ENCODE assay signal across 26 cellular contexts in the genomic region with DNA sequence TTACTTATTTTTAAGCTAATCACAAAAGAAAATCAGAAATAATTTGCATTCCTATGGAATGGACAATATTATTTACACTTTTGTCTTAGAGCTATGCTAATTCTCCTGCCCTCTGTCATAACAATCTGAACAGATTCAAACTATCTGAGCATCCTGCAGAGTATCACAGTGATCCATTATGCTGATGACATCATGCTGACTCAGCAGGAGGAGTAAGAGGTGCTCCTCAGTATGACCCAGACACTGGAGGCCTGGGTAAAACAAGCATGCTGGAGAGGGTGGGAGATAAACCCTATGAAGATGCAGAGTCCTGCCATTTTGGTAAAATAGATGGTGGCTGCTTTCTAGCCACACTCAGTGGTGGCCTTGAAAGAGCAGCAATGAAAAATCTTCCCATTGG. TPM values are rescaled to one million over a fixed set of nuclear protein-coding genes. Genes with fewer than 3 reads are reported as not detected.
DNase-seq lines count a peak whose midpoint lies in the region; ATAC-seq, FAIRE-seq and TF ChIP-seq lines count a peak whose summit lies in the region.
"Had no signal": no experiment of that assay in that cellular context is flagged by ENCODE, and none has a peak within 500 bp of the region (broad histone marks: within the 10 kb centered on the region; RNA-seq: fewer than 3 reads in every experiment).

No MANE protein-coding gene starts in this region.

- H3K27ac ChIP-seq in astrocyte (ENCODE audit: low read depth, low read length) (no peak overlapping the region), foreskin keratinocyte (no peak overlapping the region), right cardiac atrium (ENCODE audit: low read length) (no peak overlapping the region), colonic mucosa (no peak overlapping the region)
- H3K27ac ChIP-seq: C4-2B, epithelial cell of prostate, gastrocnemius medialis, prostate gland, skin epidermis, suprapubic skin had no signal

- ATAC-seq in foreskin keratinocyte, result peak; percentile 79
- ATAC-seq in right cardiac atrium, result no peak
- ATAC-seq in GM19452 (IDR thresholded peaks at IDR 0.05; ENCODE audit: unreplicated experiment), result no peak
- ATAC-seq: activated CD8-positive, alpha-beta T cell treated with anti-CD3 and anti-CD28 coated beads for 36 hours; gastrocnemius medialis; stimulated activated effector memory CD8-positive, alpha-beta T cell treated with anti-CD3 and anti-CD28 coated beads, Interleukin-12 subunit alpha, Interleukin-12 subunit beta, amount 100 ng/mL, for 72 hours had no signal

- H3K27me3 ChIP-seq in astrocyte (ENCODE audit: insufficient read depth, low read length), result peaks cover 2% of the 10 kb centered on the region
- H3K27me3 ChIP-seq in foreskin keratinocyte, result no peaks in the 10 kb centered on the region
- H3K27me3 ChIP-seq in right cardiac atrium (ENCODE audit: control insufficient read depth, insufficient read depth), result no peaks in the 10 kb centered on the region
- no peaks in the 10 kb centered on the region for H3K27me3 ChIP-seq in colonic mucosa
- H3K27me3 ChIP-seq: gastrocnemius medialis, MG63 had no signal

- H3K4me2 ChIP-seq in astrocyte (ENCODE audit: low read length), result no peak overlapping the region

- H3K36me3 Mint-ChIP-seq in astrocyte (ENCODE audit: low read depth, unreplicated experiment), result no peaks in the 10 kb centered on the region
- H3K36me3 Mint-ChIP-seq: stimulated activated effector memory CD8-positive, alpha-beta T cell treated with anti-CD3 and anti-CD28 coated beads, Interleukin-12 subunit alpha, Interleukin-12 subunit beta, amount 100 ng/mL, for 72 hours had no signal

- H3K9me3 Mint-ChIP-seq in astrocyte (ENCODE audit: unreplicated experiment), result no peaks in the 10 kb centered on the region
- H3K9me3 Mint-ChIP-seq: activated CD8-positive, alpha-beta T cell treated with anti-CD3 and anti-CD28 coated beads for 36 hours; central memory CD8-positive, alpha-beta T cell; stimulated activated effector memory CD8-positive, alpha-beta T cell treated with anti-CD3 and anti-CD28 coated beads, Interleukin-12 subunit alpha, Interleukin-12 subunit beta, amount 100 ng/mL, for 72 hours had no signal

- no peak overlapping the region for H3K4me3 Mint-ChIP-seq in astrocyte (ENCODE audit: unreplicated experiment)
- H3K4me3 Mint-ChIP-seq: activated CD8-positive, alpha-beta T cell treated with anti-CD3 and anti-CD28 coated beads for 36 hours; central memory CD8-positive, alpha-beta T cell; stimulated activated effector memory CD8-positive, alpha-beta T cell treated with anti-CD3 and anti-CD28 coated beads, Interleukin-12 subunit alpha, Interleukin-12 subunit beta, amount 100 ng/mL, for 72 hours had no signal

- DNase-seq in AG08395 (ENCODE audit: low spot score) (peak; percentile 24), HT1080 (ENCODE audit: low read depth) (peak; percentile 41), astrocyte (ENCODE audit: low read depth) (peak; percentile 27), foreskin keratinocyte (peak; percentile 9 to 40), right cardiac atrium (no peak), D341Med (ENCODE audit: low spot score) (no peak), colonic mucosa (no peak)
- DNase-seq: activated CD4-positive, CD25-positive, alpha-beta regulatory T cell treated with anti-CD3 and anti-CD28 coated beads, Interleukin-2, amount 50 U/mL, for 72 hours; activated CD8-positive, alpha-beta T cell treated with anti-CD3 and anti-CD28 coated beads for 36 hours; activated naive CD4-positive, alpha-beta T cell; gastrocnemius medialis; hippocampal formation; MG63; NCI-H1417; NCI-H526; SHP77; stimulated activated CD4-positive, alpha-beta T cell treated with anti-CD3 and anti-CD28 coated beads, Interleukin-2, amount 100 ng/mL, for 24 hours had no signal

- no peak overlapping the region for H3K9ac ChIP-seq in astrocyte (ENCODE audit: low read length)
- H3K9ac ChIP-seq in colonic mucosa (ENCODE audit: low read depth in 2 of 2, low read length in 2 of 2), result no peak overlapping the region

- intact Hi-C loops in right cardiac atrium (cut with DNase I) (no loop called here), colonic mucosa (cut with DNase I) (no loop called here)

- H3K4me1 ChIP-seq in astrocyte (ENCODE audit: insufficient read depth, low read length), result no peaks in the 10 kb centered on the region
- H3K4me1 ChIP-seq in foreskin keratinocyte, result no peaks in the 10 kb centered on the region
- no peaks in the 10 kb centered on the region for H3K4me1 ChIP-seq in right cardiac atrium (ENCODE audit: control insufficient read depth, insufficient read depth, low read length)
- H3K4me1 ChIP-seq in colonic mucosa, result no peaks in the 10 kb centered on the region
- H3K4me1 ChIP-seq: gastrocnemius medialis, prostate gland, suprapubic skin had no signal

- TF ChIP-seq CTCF in astrocyte (IDR thresholded peaks at IDR 0.05; ENCODE audit: insufficient read depth, low read depth, low read length) (no peak), foreskin keratinocyte (conservative IDR thresholded peaks at IDR 0.05) (no peak), colonic mucosa (IDR thresholded peaks at IDR 0.05) (no peak)

- H3K79me2 ChIP-seq in astrocyte (ENCODE audit: insufficient read depth, low read length), result no peaks in the 10 kb centered on the region

- no peak overlapping the region for H3K4me3 ChIP-seq in astrocyte (ENCODE audit: insufficient read depth, low read depth, low read length)
- H3K4me3 ChIP-seq in right cardiac atrium (ENCODE audit: low read length), result no peak overlapping the region
- H3K4me3 ChIP-seq in colonic mucosa, result no peak overlapping the region
- H3K4me3 ChIP-seq: gastrocnemius medialis, MG63, prostate gland, skin epidermis, suprapubic skin had no signal

- H2AFZ ChIP-seq in astrocyte (ENCODE audit: low read depth, low read length), result no peak overlapping the region

- no peak overlapping the region for H3K27ac Mint-ChIP-seq in astrocyte (ENCODE audit: unreplicated experiment)
- H3K27ac Mint-ChIP-seq: activated CD8-positive, alpha-beta T cell treated with anti-CD3 and anti-CD28 coated beads for 36 hours; stimulated activated effector memory CD8-positive, alpha-beta T cell treated with anti-CD3 and anti-CD28 coated beads, Interleukin-12 subunit alpha, Interleukin-12 subunit beta, amount 100 ng/mL, for 72 hours had no signal

- H3K9me3 ChIP-seq in astrocyte (ENCODE audit: insufficient read depth, low read depth, low read length) (no peaks in the 10 kb centered on the region), right cardiac atrium (ENCODE audit: control insufficient read depth, low read length) (no peaks in the 10 kb centered on the region), colonic mucosa (no peaks in the 10 kb centered on the region)
- H3K9me3 ChIP-seq: gastrocnemius medialis, MG63, prostate gland, suprapubic skin had no signal

- no peak for FAIRE-seq in astrocyte (lab: Jason Lieb, UNC)

- H4K20me1 ChIP-seq in astrocyte (ENCODE audit: insufficient read depth, low read length), result no peaks in the 10 kb centered on the region

- no peaks in the 10 kb centered on the region for H3K36me3 ChIP-seq in astrocyte (ENCODE audit: insufficient read depth, low read length)
- H3K36me3 ChIP-seq in colonic mucosa, result no peaks in the 10 kb centered on the region
- H3K36me3 ChIP-seq: gastrocnemius medialis, MG63, prostate gland, suprapubic skin had no signal

- peaks cover 12% of the 10 kb centered on the region for H3K27me3 Mint-ChIP-seq in astrocyte (ENCODE audit: low read depth, unreplicated experiment)

- no peaks in the 10 kb centered on the region for H3K4me1 Mint-ChIP-seq in astrocyte (ENCODE audit: low read depth, unreplicated experiment)
- H3K4me1 Mint-ChIP-seq: central memory CD8-positive, alpha-beta T cell; stimulated activated effector memory CD8-positive, alpha-beta T cell treated with anti-CD3 and anti-CD28 coated beads, Interleukin-12 subunit alpha, Interleukin-12 subunit beta, amount 100 ng/mL, for 72 hours had no signal

RNA-seq across cellular contexts. Expression of a gene that starts 24.5 kb away (rescaled TPM):
- not detected in 2 replicates for total RNA-seq in HT1080 (2014; rRNA removed; shearing (Covaris generic))
- polyA plus RNA-seq in HT1080 (2015; cell fraction: cytosol; rRNA removed), result not detected in 2 replicates
- not detected in 2 replicates for polyA plus RNA-seq in HT1080 (2015; cell fraction: nucleus; rRNA removed)
- not detected in 2 replicates for total RNA-seq in astrocyte
- not detected in 2 replicates for total RNA-seq in foreskin keratinocyte
- not detected in 2 replicates for polyA plus RNA-seq in foreskin keratinocyte
- total RNA-seq in right cardiac atrium, result 1 to 10 TPM; 2.9 to 9.7 (median 7.4) TPM
- polyA plus RNA-seq in right cardiac atrium, result 7.0 TPM
- not detected for total RNA-seq in colonic mucosa
- total RNA-seq: activated CD8-positive, alpha-beta T cell treated with anti-CD3 and anti-CD28 coated beads for 36 hours; lower leg skin; suprapubic skin had no signal

Comparison
In these comparisons a context has a peak if more than half of its experiments do, and no peak if none do; other contexts are left out.
1. DNase-seq: peak in AG08395 (single experiment), HT1080 (single experiment), astrocyte (single experiment) and foreskin keratinocyte (2 of 2); none in right cardiac atrium (0 of 3), D341Med (single experiment) and colonic mucosa (single experiment).